In the genomic region with DNA sequence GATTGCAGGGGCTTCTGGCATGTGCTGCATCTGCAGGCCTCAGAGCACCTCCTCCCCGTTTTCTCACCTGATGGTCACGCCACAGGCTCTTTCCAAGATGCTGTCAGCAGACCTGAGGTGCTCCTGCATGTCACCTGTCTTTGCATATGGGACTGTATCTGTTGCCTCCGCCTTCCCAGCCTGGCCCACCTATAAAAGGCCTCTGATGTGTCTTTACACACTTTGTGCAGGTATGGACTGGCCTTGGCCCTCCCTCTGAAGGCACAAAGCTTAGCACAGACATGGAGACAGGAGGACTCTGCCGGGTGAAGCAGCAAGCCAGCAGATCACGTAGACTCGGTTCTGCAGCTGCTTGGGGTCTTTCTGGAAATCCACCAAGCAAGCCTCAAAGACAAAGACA, we compare ENCODE assay signal across 24 cellular contexts.
"Had no signal": no experiment of that assay in that cellular context is flagged by ENCODE, and none has a peak within 500 bp of the region (broad histone marks: within the 10 kb centered on the region; RNA-seq: fewer than 3 reads in every experiment).

No MANE protein-coding gene starts in this region.

- DNase-seq: IMR-90, Karpas-422, KG1, MG63, NCI-H1092, NCI-H1105 treated with DMSO at 0.1 percent for 48 hours, NCI-H1417 treated with DMSO at 0.1 percent for 48 hours, NCI-H146, NCI-H1694 treated with DMSO at 0.1 percent for 48 hours, NCI-H1930, NCI-H2081, NCI-H2107, NCI-H226, NCI-H446, NCI-H510A, NCI-H524 treated with DMSO at 0.1 percent for 48 hours, NCI-H69, NCI-H774, Right ventricle myocardium superior, RPMI8226, SIG-M5, SK-N-SH had no signal

- ATAC-seq: HepG2 had no signal

- H3K4me2 ChIP-seq: SK-N-SH had no signal

- H3K27me3 ChIP-seq: MG63 had no signal

- H3K9ac ChIP-seq: SK-N-SH had no signal

- H3K4me3 ChIP-seq: MG63 had no signal

- FAIRE-seq: HepG2, RCC 7860 had no signal

- H3K9me3 ChIP-seq: MG63, SK-N-SH had no signal

- H3K36me3 ChIP-seq: MG63 had no signal
